Comparison of ENCODE assay signal across 17 cellular contexts in genomic region chr9:86731511-86731993, GRCh38.
DNase-seq lines count a peak whose midpoint lies in the region; ATAC-seq and TF ChIP-seq lines count a peak whose summit lies in the region.
"Had no signal": no experiment of that assay in that cellular context is flagged by ENCODE, and none has a peak within 500 bp of the region (broad histone marks: within the 10 kb centered on the region; RNA-seq: fewer than 3 reads in every experiment).

No MANE protein-coding gene starts in this region.

- intact Hi-C loops in psoas muscle (cut with DNase I), result no loop called here
- intact Hi-C loops in activated CD4-positive, alpha-beta T cell treated with anti-CD3 and anti-CD28 coated beads, Interleukin-2, amount 10 ng/mL, durations not matched to agents 24 days and 14 days (cut with micrococcal nuclease), result no loop called here

- no peaks in the 10 kb centered on the region for H3K9me3 ChIP-seq in psoas muscle

- 68 to 77% (median 71%) methylated on average over 2 of the region's 2 CpGs for WGBS in psoas muscle, 3 donors

- H3K4me1 ChIP-seq in psoas muscle, result no peaks in the 10 kb centered on the region

- no peak overlapping the region for H3K4me3 ChIP-seq in AG10803 (ENCODE audit: low read length)
- no peak overlapping the region for H3K4me3 ChIP-seq in fibroblast of villous mesenchyme (ENCODE audit: low read depth, low read length)
- no peak overlapping the region for H3K4me3 ChIP-seq in psoas muscle
- H3K4me3 ChIP-seq: GM12878 had no signal

- H3K27me3 ChIP-seq in psoas muscle (ENCODE audit: insufficient read depth in 3 of 3, low read length in 2 of 3), result no peaks in the 10 kb centered on the region

- H3K36me3 ChIP-seq in psoas muscle (ENCODE audit: insufficient read depth in 1 of 2, low read depth in 1 of 2), result no peaks in the 10 kb centered on the region

- no peak for TF ChIP-seq CTCF in AG10803 (conservative IDR thresholded peaks at IDR 0.05; ENCODE audit: low read length)
- no peak for TF ChIP-seq CTCF in VCaP (conservative IDR thresholded peaks at IDR 0.05)
- TF ChIP-seq CTCF in fibroblast of villous mesenchyme (IDR thresholded peaks at IDR 0.05; ENCODE audit: insufficient read depth, low read depth, low read length), result no peak
- no peak for TF ChIP-seq CTCF in psoas muscle (IDR thresholded peaks at IDR 0.05)

- H3K4me3 Mint-ChIP-seq in activated CD4-positive, alpha-beta T cell treated with anti-CD3 and anti-CD28 coated beads, Interleukin-2, amount 10 ng/mL, durations not matched to agents 24 days and 14 days, result no peak overlapping the region
- H3K4me3 Mint-ChIP-seq in stimulated activated memory B cell treated with anti-CD40 and anti-IgM and Interleukin-4, amounts not matched to agents 10 μg/mL and 1 μg/mL and 100 μg/mL, for 72 hours, result no peak overlapping the region
- H3K4me3 Mint-ChIP-seq: activated CD8-positive, alpha-beta T cell treated with anti-CD3 and anti-CD28 coated beads, Interleukin-2, amount 10 ng/mL, durations not matched to agents 7 days and 5 days; naive thymus-derived CD4-positive, alpha-beta T cell had no signal

- peak; percentile 55 for DNase-seq in AG10803 (ENCODE audit: low read depth)
- DNase-seq in fibroblast of villous mesenchyme (ENCODE audit: low read depth), result peak; percentile 76
- no peak for DNase-seq in psoas muscle
- DNase-seq in CD1c-positive myeloid dendritic cell (ENCODE audit: extremely low spot score), result no peak
- no peak for DNase-seq in activated CD4-positive, alpha-beta T cell treated with anti-CD3 and anti-CD28 coated beads, Interleukin-2, amount 10 ng/mL, durations not matched to agents 24 days and 14 days
- DNase-seq: activated CD8-positive, alpha-beta T cell treated with anti-CD3 and anti-CD28 coated beads, Interleukin-2, amount 10 ng/mL, durations not matched to agents 7 days and 5 days; activated naive CD4-positive, alpha-beta T cell; DMS53; Karpas-422; kidney; naive thymus-derived CD4-positive, alpha-beta T cell; NCI-H2081 treated with DMSO at 0.1 percent for 48 hours; NCI-H774 had no signal

- H3K27ac ChIP-seq in VCaP (peak overlapping the region; percentile 50), psoas muscle (peak overlapping the region; percentile 46)

- H3K27me3 Mint-ChIP-seq in activated CD4-positive, alpha-beta T cell treated with anti-CD3 and anti-CD28 coated beads, Interleukin-2, amount 10 ng/mL, durations not matched to agents 24 days and 14 days, result no peaks in the 10 kb centered on the region
- no peaks in the 10 kb centered on the region for H3K27me3 Mint-ChIP-seq in stimulated activated memory B cell treated with anti-CD40 and anti-IgM and Interleukin-4, amounts not matched to agents 10 μg/mL and 1 μg/mL and 100 μg/mL, for 72 hours

- H3K9me3 Mint-ChIP-seq in activated CD4-positive, alpha-beta T cell treated with anti-CD3 and anti-CD28 coated beads, Interleukin-2, amount 10 ng/mL, durations not matched to agents 24 days and 14 days, result no peaks in the 10 kb centered on the region
- H3K9me3 Mint-ChIP-seq in stimulated activated memory B cell treated with anti-CD40 and anti-IgM and Interleukin-4, amounts not matched to agents 10 μg/mL and 1 μg/mL and 100 μg/mL, for 72 hours, result no peaks in the 10 kb centered on the region

- ATAC-seq in psoas muscle, result peak in 2 of 4 donors; percentile 51 to 59
- no peak for ATAC-seq in stimulated activated memory B cell treated with anti-CD40 and anti-IgM and Interleukin-4, amounts not matched to agents 10 μg/mL and 1 μg/mL and 100 μg/mL, for 72 hours
- ATAC-seq in HG03159 (IDR thresholded peaks at IDR 0.05; ENCODE audit: unreplicated experiment), result no peak
- ATAC-seq: activated CD8-positive, alpha-beta T cell treated with anti-CD3 and anti-CD28 coated beads, Interleukin-2, amount 10 ng/mL, durations not matched to agents 7 days and 5 days; GM12878; naive thymus-derived CD4-positive, alpha-beta T cell had no signal

- H3K27ac Mint-ChIP-seq in activated CD4-positive, alpha-beta T cell treated with anti-CD3 and anti-CD28 coated beads, Interleukin-2, amount 10 ng/mL, durations not matched to agents 24 days and 14 days, result no peak overlapping the region
- H3K27ac Mint-ChIP-seq in stimulated activated memory B cell treated with anti-CD40 and anti-IgM and Interleukin-4, amounts not matched to agents 10 μg/mL and 1 μg/mL and 100 μg/mL, for 72 hours, result no peak overlapping the region
- H3K27ac Mint-ChIP-seq: activated CD8-positive, alpha-beta T cell treated with anti-CD3 and anti-CD28 coated beads, Interleukin-2, amount 10 ng/mL, durations not matched to agents 7 days and 5 days; naive thymus-derived CD4-positive, alpha-beta T cell had no signal

- H3K4me1 Mint-ChIP-seq in activated CD4-positive, alpha-beta T cell treated with anti-CD3 and anti-CD28 coated beads, Interleukin-2, amount 10 ng/mL, durations not matched to agents 24 days and 14 days, result no peaks in the 10 kb centered on the region
- no peaks in the 10 kb centered on the region for H3K4me1 Mint-ChIP-seq in stimulated activated memory B cell treated with anti-CD40 and anti-IgM and Interleukin-4, amounts not matched to agents 10 μg/mL and 1 μg/mL and 100 μg/mL, for 72 hours
- H3K4me1 Mint-ChIP-seq: naive thymus-derived CD4-positive, alpha-beta T cell had no signal

- no peaks in the 10 kb centered on the region for H3K36me3 Mint-ChIP-seq in activated CD4-positive, alpha-beta T cell treated with anti-CD3 and anti-CD28 coated beads, Interleukin-2, amount 10 ng/mL, durations not matched to agents 24 days and 14 days (ENCODE audit: low read depth)
- no peaks in the 10 kb centered on the region for H3K36me3 Mint-ChIP-seq in stimulated activated memory B cell treated with anti-CD40 and anti-IgM and Interleukin-4, amounts not matched to agents 10 μg/mL and 1 μg/mL and 100 μg/mL, for 72 hours
- H3K36me3 Mint-ChIP-seq: naive thymus-derived CD4-positive, alpha-beta T cell had no signal

Comparison
In these comparisons a context has a peak if more than half of its experiments do, and no peak if none do; other contexts are left out.
1. DNase-seq: peak in AG10803 (single experiment) and fibroblast of villous mesenchyme (single experiment); none in psoas muscle (0 of 2), CD1c-positive myeloid dendritic cell (single experiment) and activated CD4-positive, alpha-beta T cell treated with anti-CD3 and anti-CD28 coated beads, Interleukin-2, amount 10 ng/mL, durations not matched to agents 24 days and 14 days (single experiment).